In the genomic region with DNA sequence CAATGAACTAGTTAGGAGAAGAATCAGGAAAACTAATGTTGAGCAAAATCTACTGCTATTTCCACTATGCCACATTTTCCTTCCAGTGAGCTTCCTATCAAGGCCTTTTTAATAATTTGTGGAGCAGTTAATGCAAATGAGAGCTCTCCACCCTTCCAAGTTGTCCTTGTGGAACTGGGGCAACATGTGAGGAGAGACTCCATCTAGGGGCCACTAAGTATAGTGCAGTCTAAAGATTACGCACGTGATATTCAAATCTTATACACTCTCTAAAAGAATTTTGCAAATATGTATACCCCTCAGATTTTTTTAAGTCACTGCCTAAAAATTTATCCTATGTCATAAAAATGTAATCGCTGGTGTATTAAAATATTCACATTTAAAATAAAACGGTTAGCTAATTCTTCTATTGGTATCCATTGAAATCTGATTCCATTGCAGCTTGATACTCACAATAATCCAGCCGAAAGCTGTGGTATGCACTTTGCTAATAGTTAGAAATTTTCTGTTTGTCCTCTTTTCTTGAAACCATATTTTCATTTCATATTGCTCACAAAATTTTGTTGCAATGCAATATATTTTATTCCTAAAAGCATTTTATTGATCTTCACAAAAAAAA, we compare ENCODE assay signal across 8 cellular contexts.
DNase-seq lines count a peak whose midpoint lies in the region; ATAC-seq lines count a peak whose summit lies in the region.

No MANE protein-coding gene starts in this region.

- peaks cover 2% of the 10 kb centered on the region; the same call in 1 of the 2 replicates for H3K27me3 ChIP-seq in H7 (ENCODE audit: control insufficient read depth, insufficient read depth, low read length)

- DNase-seq in COLO829 (ENCODE audit: low spot score) (peak; percentile 35), H7 (peak; percentile 28), NCI-H460 (ENCODE audit: extremely low read depth, low read depth) (peak; percentile 40), dermis blood vessel endothelial cell (peak; percentile 44), non-pigmented ciliary epithelial cell (ENCODE audit: low read depth) (peak; percentile 1)
- no peak for DNase-seq in activated CD4-positive, CD25-positive, alpha-beta regulatory T cell treated with anti-CD3 and anti-CD28 coated beads, Interleukin-2, amount 50 U/mL, for 72 hours
- DNase-seq in activated effector memory CD4-positive, alpha-beta T cell treated with Interleukin-2 at 50 U/mL for 16 hours = no peak

- no peak for ATAC-seq in HG02623 (IDR thresholded peaks at IDR 0.05; ENCODE audit: unreplicated experiment)

- no peak overlapping the region for H3K4me3 ChIP-seq in H7 (ENCODE audit: insufficient read depth, low read depth, low read length)

- H3K36me3 ChIP-seq in H7 (replicated peaks; ENCODE audit: control insufficient read depth, insufficient read depth, low read length) = no peaks in the 10 kb centered on the region

Comparison
In these comparisons a context has a peak if more than half of its experiments do, and no peak if none do; other contexts are left out.
1. DNase-seq: peak in COLO829 (single experiment), H7 (single experiment), NCI-H460 (single experiment), dermis blood vessel endothelial cell (single experiment) and non-pigmented ciliary epithelial cell (single experiment); none in activated CD4-positive, CD25-positive, alpha-beta regulatory T cell treated with anti-CD3 and anti-CD28 coated beads, Interleukin-2, amount 50 U/mL, for 72 hours (single experiment) and activated effector memory CD4-positive, alpha-beta T cell treated with Interleukin-2 at 50 U/mL for 16 hours (single experiment).